Comparison of ENCODE assay signal across 10 cellular contexts in genomic region chr9:131923132-131923671, GRCh38.
"Had no signal": no experiment of that assay in that cellular context is flagged by ENCODE, and none has a peak within 500 bp of the region (broad histone marks: within the 10 kb centered on the region; RNA-seq: fewer than 3 reads in every experiment).

No MANE protein-coding gene starts in this region.

- H2AFZ ChIP-seq: GM23248 had no signal

- H3K27me3 Mint-ChIP-seq: IgD-negative memory B cell had no signal

- H3K27ac Mint-ChIP-seq: H9, IgD-negative memory B cell had no signal

- H3K9ac ChIP-seq: GM23248, KMS-11 had no signal

- H3K4me3 ChIP-seq: GM23248 had no signal

- H3K9me3 Mint-ChIP-seq: H9, IgD-negative memory B cell had no signal

- DNase-seq: GOT3, H9, HCEC 1CT, KBM-7 had no signal

- H3K4me3 Mint-ChIP-seq: H9, IgD-negative memory B cell had no signal

- H3K36me3 Mint-ChIP-seq: IgD-negative memory B cell had no signal

- H3K4me2 ChIP-seq: KMS-11 had no signal

- FAIRE-seq: H54, HepG2 had no signal

- H3K27ac ChIP-seq: GM23248, HL-60, KMS-11 had no signal

- ATAC-seq: HepG2 had no signal
